ENCODE assay signal across 10 cellular contexts in the genomic region with DNA sequence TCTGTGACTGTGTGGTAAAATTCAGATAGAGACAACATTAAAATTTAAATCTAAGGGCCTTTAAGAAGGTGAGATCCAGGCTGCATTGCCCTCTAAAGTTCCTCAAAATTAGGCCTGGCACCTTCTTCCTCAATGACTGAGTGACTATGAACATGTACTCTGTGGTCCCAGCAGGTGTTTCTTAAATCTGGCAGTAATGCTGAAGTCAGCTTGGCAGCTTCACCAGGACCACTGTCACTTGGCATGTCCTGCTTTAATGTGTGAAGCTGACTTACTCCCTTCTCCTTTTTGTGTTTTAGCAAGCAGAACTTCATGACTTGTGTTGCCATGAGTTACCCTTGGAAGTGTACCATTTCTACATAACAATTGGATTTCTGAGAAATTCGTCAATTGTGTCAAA.
"Had no signal": no experiment of that assay in that cellular context is flagged by ENCODE, and none has a peak within 500 bp of the region (broad histone marks: within the 10 kb centered on the region; RNA-seq: fewer than 3 reads in every experiment).

No MANE protein-coding gene starts in this region.

- H3K27me3 Mint-ChIP-seq: central memory CD8-positive, alpha-beta T cell; naive thymus-derived CD4-positive, alpha-beta T cell had no signal

- DNase-seq: activated naive CD4-positive, alpha-beta T cell treated with anti-CD3 and anti-CD28 coated beads, Interleukin-2, amount 50 U/mL, for 16 hours; activated T-cell treated with anti-CD3 and anti-CD28 coated beads, Interleukin-2, amount 50 U/mL, for 1 hour; adrenal gland; hypothalamus; naive thymus-derived CD4-positive, alpha-beta T cell; posterior cingulate gyrus; T-helper 2 cell; tibial artery had no signal

- H3K27ac Mint-ChIP-seq: naive thymus-derived CD4-positive, alpha-beta T cell had no signal

- ATAC-seq: esophagus mucosa; naive thymus-derived CD4-positive, alpha-beta T cell had no signal

- H3K4me1 Mint-ChIP-seq: central memory CD8-positive, alpha-beta T cell; naive thymus-derived CD4-positive, alpha-beta T cell had no signal

- H3K36me3 Mint-ChIP-seq: naive thymus-derived CD4-positive, alpha-beta T cell had no signal

- H3K4me3 Mint-ChIP-seq: central memory CD8-positive, alpha-beta T cell; naive thymus-derived CD4-positive, alpha-beta T cell had no signal
